In genomic region chr2:20491739-20492531, GRCh38 we compare ENCODE assay signal across 1 cellular context.
TF ChIP-seq lines count a peak whose summit lies in the region.

No MANE protein-coding gene starts in this region.

TF ChIP-seq in HepG2, 621 proteins besides CTCF, POLR2A, EP300 and RAD21 (continued from another document and continues in another):
- no peak for TF ChIP-seq RAD51 (IDR thresholded peaks at IDR 0.05; ENCODE audit: borderline replicate concordance)
- no peak for TF ChIP-seq ZNF589 (CRISPR knock-in tag; conservative IDR thresholded peaks at IDR 0.05)
- TF ChIP-seq ZNF432 (CRISPR knock-in tag; IDR thresholded peaks at IDR 0.05; ENCODE audit: borderline replicate concordance) = no peak
- no peak; the same call in 1 of the 2 replicates for TF ChIP-seq ZNF143 (CRISPR knock-in tag; IDR thresholded peaks at IDR 0.05)
- 0 out of 2 replicates have a peak, but pooled peaks have one; percentile 5 for TF ChIP-seq AHR (CRISPR knock-in tag; IDR thresholded peaks at IDR 0.05)
- no peak for TF ChIP-seq NFE2 (CRISPR knock-in tag; IDR thresholded peaks at IDR 0.05)
- TF ChIP-seq TEAD3 (CRISPR knock-in tag; optimal IDR thresholded peaks at IDR 0.05; ENCODE audit: borderline replicate concordance) = peak; percentile 41
- TF ChIP-seq ZMYM3 (CRISPR knock-in tag; IDR thresholded peaks at IDR 0.05) = 0 out of 2 replicates have a peak, but pooled peaks have one; percentile 37
- 0 out of 2 replicates have a peak, but pooled peaks have one; percentile 43 for TF ChIP-seq ZGPAT (CRISPR knock-in tag; IDR thresholded peaks at IDR 0.05)
- TF ChIP-seq SP4 (CRISPR knock-in tag; IDR thresholded peaks at IDR 0.05) = no peak
- no peak for TF ChIP-seq PHB2 (IDR thresholded peaks at IDR 0.05; ENCODE audit: partially characterized antibody)
- no peak for TF ChIP-seq ASH2L (IDR thresholded peaks at IDR 0.05; ENCODE audit: insufficient read length, low read depth, low read length)
- peak; percentile 44; the same call in 1 of the 2 replicates for TF ChIP-seq TCF7L2 (IDR thresholded peaks at IDR 0.05; ENCODE audit: low read depth, low read length)
- no peak for TF ChIP-seq NR2F1 (CRISPR knock-in tag; IDR thresholded peaks at IDR 0.05)
- no peak for TF ChIP-seq ZNF775 (CRISPR knock-in tag; IDR thresholded peaks at IDR 0.05; ENCODE audit: borderline replicate concordance)
- TF ChIP-seq ZNF362 (CRISPR knock-in tag; IDR thresholded peaks at IDR 0.05; ENCODE audit: borderline replicate concordance) = no peak
- TF ChIP-seq PAXIP1 (CRISPR knock-in tag; conservative IDR thresholded peaks at IDR 0.05) = 0 out of 2 replicates have a peak, but pooled peaks have one; percentile 20
- peak; percentile 66; the same call in 1 of the 2 replicates for TF ChIP-seq ARID5B (CRISPR knock-in tag; IDR thresholded peaks at IDR 0.05)
- no peak for TF ChIP-seq CSRNP2 (CRISPR knock-in tag; conservative IDR thresholded peaks at IDR 0.05; ENCODE audit: low read depth)
- peak; percentile 32; the same call in 1 of the 2 replicates for TF ChIP-seq ETV5 (CRISPR knock-in tag; IDR thresholded peaks at IDR 0.05; ENCODE audit: borderline replicate concordance)
- no peak for TF ChIP-seq MTA3 (CRISPR knock-in tag; IDR thresholded peaks at IDR 0.05)
- 0 out of 2 replicates have a peak, but pooled peaks have one; percentile 51 for TF ChIP-seq ATF3 (CRISPR knock-in tag; IDR thresholded peaks at IDR 0.05)
- TF ChIP-seq ARID2 (CRISPR knock-in tag; IDR thresholded peaks at IDR 0.05; ENCODE audit: borderline replicate concordance) = no peak
- peak; percentile 37 for TF ChIP-seq XRCC5 (optimal IDR thresholded peaks at IDR 0.05; ENCODE audit: low read length)
- no peak for TF ChIP-seq HMGXB3 (CRISPR knock-in tag; IDR thresholded peaks at IDR 0.05; ENCODE audit: borderline replicate concordance)
- TF ChIP-seq UBTF (CRISPR knock-in tag; IDR thresholded peaks at IDR 0.05) = peak; percentile 41; the same call in 1 of the 2 replicates
- TF ChIP-seq ATF5 (CRISPR knock-in tag; IDR thresholded peaks at IDR 0.05; ENCODE audit: low read depth) = no peak
- TF ChIP-seq ISX (CRISPR knock-in tag; conservative IDR thresholded peaks at IDR 0.05) = no peak
- 0 out of 2 replicates have a peak, but pooled peaks have one; percentile 53 for TF ChIP-seq ZNF331 (CRISPR knock-in tag; IDR thresholded peaks at IDR 0.05)
- TF ChIP-seq MXD3 (CRISPR knock-in tag; IDR thresholded peaks at IDR 0.05) = 0 out of 2 replicates have a peak, but pooled peaks have one; percentile 24
- TF ChIP-seq ZNF280B (CRISPR knock-in tag; IDR thresholded peaks at IDR 0.05; ENCODE audit: borderline replicate concordance) = no peak
- 0 out of 2 replicates have a peak, but pooled peaks have one; percentile 33 for TF ChIP-seq CBFB (CRISPR knock-in tag; IDR thresholded peaks at IDR 0.05)
- 0 out of 2 replicates have a peak, but pooled peaks have one; percentile 33 for TF ChIP-seq HNF4A (CRISPR knock-in tag; IDR thresholded peaks at IDR 0.05)
- peak; percentile 65; the same call in 1 of the 2 replicates for TF ChIP-seq ZBTB7A (CRISPR knock-in tag; IDR thresholded peaks at IDR 0.05)
- TF ChIP-seq RNF2 (conservative IDR thresholded peaks at IDR 0.05; ENCODE audit: low read depth) = no peak
